17 cellular contexts compared by ENCODE assay signal in the genomic region with DNA sequence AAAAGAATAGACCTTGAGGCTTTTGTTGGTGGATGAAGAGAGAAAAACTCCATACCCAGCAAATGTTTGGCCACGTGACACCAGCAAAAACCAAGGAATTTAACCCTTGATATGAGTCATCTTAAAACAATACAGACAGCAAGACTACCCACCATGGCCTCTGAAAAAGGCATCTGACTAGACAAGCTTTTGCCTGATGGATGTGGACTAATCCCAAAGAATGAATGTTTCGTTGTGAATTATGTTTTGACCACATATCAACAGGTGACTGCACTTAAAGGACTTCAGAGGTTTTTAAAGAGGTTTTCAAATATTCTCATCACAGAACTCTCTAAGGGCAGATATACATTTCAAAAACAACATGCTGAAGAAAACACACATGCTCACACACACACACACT. TPM values are rescaled to one million over a fixed set of nuclear protein-coding genes. Genes with fewer than 3 reads are reported as not detected.
DNase-seq lines count a peak whose midpoint lies in the region; ATAC-seq and TF ChIP-seq lines count a peak whose summit lies in the region.
"Had no signal": no experiment of that assay in that cellular context is flagged by ENCODE, and none has a peak within 500 bp of the region (broad histone marks: within the 10 kb centered on the region; RNA-seq: fewer than 3 reads in every experiment).

No MANE protein-coding gene starts in this region.

- TF ChIP-seq CTCF in MCF 10A (IDR thresholded peaks at IDR 0.05; ENCODE audit: unreplicated experiment), result no peak
- no peak for TF ChIP-seq CTCF in breast epithelium (IDR thresholded peaks at IDR 0.05)

- POLR2A ChIA-PET in MCF 10A (lab: Yijun Ruan, JAX), result interaction anchor here (0.7 kb wide), 1 partner anchor 20 kb away, joined by 3 read pairs; no protein-coding TSS in a partner anchor

- ATAC-seq in HG02938 (IDR thresholded peaks at IDR 0.05; ENCODE audit: unreplicated experiment), result no peak
- ATAC-seq: HepG2, WTC11 had no signal

- H3K4me3 Mint-ChIP-seq in MCF 10A (ENCODE audit: unreplicated experiment), result no peak overlapping the region
- no peak overlapping the region for H3K4me3 Mint-ChIP-seq in activated T-helper 1 cell treated with anti-CD3 and anti-CD28 coated beads, Interleukin-12 subunit alpha, Interleukin-12 subunit beta, Interleukin-2, Interleukin-4 antibody, amounts not matched to agents 30 ng/mL and 10 ng/mL and 1 ng/mL, durations not matched to agents 14 hours and 24 hours and 36 hours
- H3K4me3 Mint-ChIP-seq: type B pancreatic cell, WTC11 had no signal

- H3K4me3 ChIP-seq in breast epithelium, result no peak overlapping the region

- no peak overlapping the region for H3K27ac Mint-ChIP-seq in MCF 10A (ENCODE audit: low read depth, unreplicated experiment)
- no peak overlapping the region for H3K27ac Mint-ChIP-seq in activated T-helper 1 cell treated with anti-CD3 and anti-CD28 coated beads, Interleukin-12 subunit alpha, Interleukin-12 subunit beta, Interleukin-2, Interleukin-4 antibody, amounts not matched to agents 30 ng/mL and 10 ng/mL and 1 ng/mL, durations not matched to agents 14 hours and 24 hours and 36 hours
- H3K27ac Mint-ChIP-seq: type B pancreatic cell, WTC11 had no signal

- BruUV-seq in MCF 10A (replicated peaks; lab: Mats Ljungman, UMichigan), result no TSS peak

- DNase-seq in MCF 10A (ENCODE audit: unreplicated experiment) (peak; percentile 60), breast epithelium (ENCODE audit: low spot score in 2 of 2) (no peak), amniotic epithelial cell (ENCODE audit: low read depth) (peak; percentile 91), foreskin melanocyte (peak; percentile 28), DMS53 treated with DMSO at 0.1 percent for 48 hours (lab: John Stamatoyannopoulos, UW; ENCODE audit: unreplicated experiment) (no peak)
- no peak for DNase-seq in activated T-helper 1 cell treated with anti-CD3 and anti-CD28 coated beads, Interleukin-12 subunit alpha, Interleukin-12 subunit beta, Interleukin-2, Interleukin-4 antibody, amounts not matched to agents 30 ng/mL and 10 ng/mL and 1 ng/mL, durations not matched to agents 14 hours and 24 hours and 36 hours (ENCODE audit: low spot score)
- DNase-seq in activated naive CD4-positive, alpha-beta T cell treated with anti-CD3 and anti-CD28 coated beads, Interleukin-2, amount 50 U/mL, for 16 hours, result no peak
- DNase-seq: 8988T; head of caudate nucleus; NCI-H774; stimulated activated CD8-positive, alpha-beta memory T cell treated with anti-CD3 and anti-CD28 coated beads, Interleukin-4, amount 100 ng/mL, for 48 hours had no signal

- H3K36me3 ChIP-seq in breast epithelium, result no peaks in the 10 kb centered on the region
- H3K36me3 ChIP-seq: neutrophil had no signal

- no peaks in the 10 kb centered on the region for H3K27me3 ChIP-seq in breast epithelium
- H3K27me3 ChIP-seq: neutrophil had no signal

- H3K27me3 Mint-ChIP-seq in MCF 10A (ENCODE audit: insufficient read depth, unreplicated experiment), result no peaks in the 10 kb centered on the region
- peaks cover 1% of the 10 kb centered on the region for H3K27me3 Mint-ChIP-seq in activated T-helper 1 cell treated with anti-CD3 and anti-CD28 coated beads, Interleukin-12 subunit alpha, Interleukin-12 subunit beta, Interleukin-2, Interleukin-4 antibody, amounts not matched to agents 30 ng/mL and 10 ng/mL and 1 ng/mL, durations not matched to agents 14 hours and 24 hours and 36 hours (ENCODE audit: insufficient read depth)
- H3K27me3 Mint-ChIP-seq: type B pancreatic cell had no signal

- no peaks in the 10 kb centered on the region for H3K36me3 Mint-ChIP-seq in MCF 10A (ENCODE audit: insufficient read depth, unreplicated experiment)
- H3K36me3 Mint-ChIP-seq in activated T-helper 1 cell treated with anti-CD3 and anti-CD28 coated beads, Interleukin-12 subunit alpha, Interleukin-12 subunit beta, Interleukin-2, Interleukin-4 antibody, amounts not matched to agents 30 ng/mL and 10 ng/mL and 1 ng/mL, durations not matched to agents 14 hours and 24 hours and 36 hours (ENCODE audit: low read depth), result no peaks in the 10 kb centered on the region
- H3K36me3 Mint-ChIP-seq: type B pancreatic cell, WTC11 had no signal

- H3K27ac ChIP-seq in breast epithelium, result no peak overlapping the region
- H3K27ac ChIP-seq: neutrophil had no signal

- H3K4me1 ChIP-seq in breast epithelium, result no peaks in the 10 kb centered on the region

- no peak for TF ChIP-seq POLR2A in breast epithelium (IDR thresholded peaks at IDR 0.05)

- H3K4me1 Mint-ChIP-seq in MCF 10A (ENCODE audit: insufficient read depth, unreplicated experiment), result peaks cover 19% of the 10 kb centered on the region
- H3K4me1 Mint-ChIP-seq in activated T-helper 1 cell treated with anti-CD3 and anti-CD28 coated beads, Interleukin-12 subunit alpha, Interleukin-12 subunit beta, Interleukin-2, Interleukin-4 antibody, amounts not matched to agents 30 ng/mL and 10 ng/mL and 1 ng/mL, durations not matched to agents 14 hours and 24 hours and 36 hours (ENCODE audit: low read depth), result no peaks in the 10 kb centered on the region

- H3K9me3 ChIP-seq in breast epithelium, result no peaks in the 10 kb centered on the region
- H3K9me3 ChIP-seq: neutrophil had no signal

- intact Hi-C loops in MCF 10A (cut with micrococcal nuclease), result no loop called here
- intact Hi-C loops in breast epithelium (cut with DNase I; ENCODE audit: low total_unique reads), result loop anchor here (10.0 kb wide), 1 partner anchor 1681 kb away; a partner anchor contains a TSS
- intact Hi-C loops in activated T-helper 1 cell treated with anti-CD3 and anti-CD28 coated beads, Interleukin-12 subunit alpha, Interleukin-12 subunit beta, Interleukin-2, Interleukin-4 antibody, amounts not matched to agents 30 ng/mL and 10 ng/mL and 1 ng/mL, durations not matched to agents 14 hours and 24 hours and 36 hours (cut with micrococcal nuclease), result no loop called here

- CTCF ChIA-PET in MCF 10A (lab: Yijun Ruan, JAX), result interaction anchor here (0.6 kb wide), 1 partner anchor 30 kb away, joined by 3 read pairs; no protein-coding TSS in a partner anchor

- H3K9me3 Mint-ChIP-seq in MCF 10A (ENCODE audit: unreplicated experiment), result no peaks in the 10 kb centered on the region
- no peaks in the 10 kb centered on the region for H3K9me3 Mint-ChIP-seq in activated T-helper 1 cell treated with anti-CD3 and anti-CD28 coated beads, Interleukin-12 subunit alpha, Interleukin-12 subunit beta, Interleukin-2, Interleukin-4 antibody, amounts not matched to agents 30 ng/mL and 10 ng/mL and 1 ng/mL, durations not matched to agents 14 hours and 24 hours and 36 hours
- H3K9me3 Mint-ChIP-seq: type B pancreatic cell, WTC11 had no signal

RNA-seq across cellular contexts. Expression of a gene that starts 33.0 kb away (rescaled TPM):
- 5.9 and 9.6 TPM in 2 replicates for total RNA-seq in MCF 10A (2022)
- 100 to 1,000 TPM in 1 of 3 donors, 10 to 100 TPM in 2; 29.8 to 122 (median 87.5) TPM for total RNA-seq in breast epithelium
- not detected in 2 replicates for total RNA-seq in activated T-helper 1 cell treated with anti-CD3 and anti-CD28 coated beads, Interleukin-12 subunit alpha, Interleukin-12 subunit beta, Interleukin-2, Interleukin-4 antibody, amounts not matched to agents 30 ng/mL and 10 ng/mL and 1 ng/mL, durations not matched to agents 14 hours and 24 hours and 36 hours
- total RNA-seq: dermis microvascular lymphatic vessel endothelial cell, HepG2 had no signal

Comparison
In these comparisons a context has a peak if more than half of its experiments do, and no peak if none do; other contexts are left out.
1. DNase-seq: peak in MCF 10A (single experiment), amniotic epithelial cell (single experiment) and foreskin melanocyte (single experiment); none in breast epithelium (0 of 2), DMS53 treated with DMSO at 0.1 percent for 48 hours (single experiment), activated T-helper 1 cell treated with anti-CD3 and anti-CD28 coated beads, Interleukin-12 subunit alpha, Interleukin-12 subunit beta, Interleukin-2, Interleukin-4 antibody, amounts not matched to agents 30 ng/mL and 10 ng/mL and 1 ng/mL, durations not matched to agents 14 hours and 24 hours and 36 hours (single experiment) and activated naive CD4-positive, alpha-beta T cell treated with anti-CD3 and anti-CD28 coated beads, Interleukin-2, amount 50 U/mL, for 16 hours (single experiment).